ENCODE assay signal across 8 cellular contexts in genomic region chr20:54649511-54649962, GRCh38.
DNase-seq lines count a peak whose midpoint lies in the region; ATAC-seq and TF ChIP-seq lines count a peak whose summit lies in the region.

No MANE protein-coding gene starts in this region.

- peaks cover 3% of the 10 kb centered on the region for H3K4me1 ChIP-seq in endodermal cell (ENCODE audit: control insufficient read depth, insufficient read depth, low read length)
- no peaks in the 10 kb centered on the region for H3K4me1 ChIP-seq in mesendoderm (ENCODE audit: control insufficient read depth, low read depth, low read length)

- H3K23ac ChIP-seq in mesendoderm (ENCODE audit: low read length) = no peak overlapping the region

- ATAC-seq in HG03442 (IDR thresholded peaks at IDR 0.05; ENCODE audit: unreplicated experiment) = peak; percentile 65

- no peaks in the 10 kb centered on the region for H3K27me3 Mint-ChIP-seq in endodermal cell (ENCODE audit: insufficient read depth)

- no peak overlapping the region for H2BK15ac ChIP-seq in mesendoderm (replicated peaks; ENCODE audit: low read depth)

- DNase-seq in DMS 273 (lab: John Stamatoyannopoulos, UW; ENCODE audit: unreplicated experiment) (peak; percentile 91), DMS 273 treated with DMSO at 0.1 percent for 48 hours (lab: John Stamatoyannopoulos, UW) (no peak), NCI-H69 (lab: John Stamatoyannopoulos, UW) (peak; percentile 66), endodermal cell (peak; percentile 95), mesendoderm (peak; percentile 88)
- peak; percentile 80 to 83 for DNase-seq in activated CD4-positive, alpha-beta T cell treated with anti-CD3 and anti-CD28 coated beads, Interleukin-2, amount 50 U/mL, for 48 hours
- DNase-seq in stimulated activated CD8-positive, alpha-beta memory T cell treated with anti-CD3 and anti-CD28 coated beads, Interleukin-2, amount 100 ng/mL, for 1 hour (ENCODE audit: low read depth in 2 of 2) = peak; percentile 7 to 13

- no peak overlapping the region for H2AK5ac ChIP-seq in mesendoderm (ENCODE audit: low read length)

- H2BK5ac ChIP-seq in mesendoderm (ENCODE audit: low read length) = no peak overlapping the region

- H3K9me3 ChIP-seq in endodermal cell (ENCODE audit: control insufficient read depth, low read length) = no peaks in the 10 kb centered on the region

- H3K79me1 ChIP-seq in mesendoderm (ENCODE audit: low read length) = no peaks in the 10 kb centered on the region

- H3K4me3 ChIP-seq in endodermal cell (ENCODE audit: low read length) (no peak overlapping the region), mesendoderm (ENCODE audit: low read length) (no peak overlapping the region)

- 17 to 23% methylated on average over 7 to 8 of the region's 8 CpGs for WGBS in endodermal cell (ENCODE audit: insufficient coverage in 1 of 2, insufficient read length in 1 of 2), 2 experiments
- no CpG with 5 or more reads among the region's 8 CpGs for WGBS in mesendoderm (ENCODE audit: extremely low coverage, insufficient coverage, low lambda C conversion rate)

- no peak overlapping the region for H4K5ac ChIP-seq in mesendoderm (ENCODE audit: low read length)

- H3K9ac ChIP-seq in endodermal cell (ENCODE audit: extremely low read depth, low read length, poor library complexity, severe bottlenecking) (no peak overlapping the region), mesendoderm (ENCODE audit: low read length) (no peak overlapping the region)

- H3K36me3 Mint-ChIP-seq in endodermal cell (ENCODE audit: low read depth) = no peaks in the 10 kb centered on the region

- H3K27ac ChIP-seq in endodermal cell (ENCODE audit: low read depth, low read length) = no peak overlapping the region
- no peak overlapping the region for H3K27ac ChIP-seq in mesendoderm (ENCODE audit: low read depth, low read length)

- H3K36me3 ChIP-seq in endodermal cell (ENCODE audit: control insufficient read depth, insufficient read depth, low read length) = no peaks in the 10 kb centered on the region
- no peaks in the 10 kb centered on the region for H3K36me3 ChIP-seq in mesendoderm (ENCODE audit: control insufficient read depth, insufficient read depth, low read length)

- no peak overlapping the region for H3K27ac Mint-ChIP-seq in endodermal cell

- H4K8ac ChIP-seq in mesendoderm (ENCODE audit: low read depth, low read length) = no peak overlapping the region

- no peak overlapping the region for H3K4me3 Mint-ChIP-seq in endodermal cell

- peaks cover 5% of the 10 kb centered on the region for H3K4me1 Mint-ChIP-seq in endodermal cell

- H3K56ac ChIP-seq in mesendoderm (ENCODE audit: low read length) = no peak overlapping the region

- H3K79me2 ChIP-seq in mesendoderm (ENCODE audit: control insufficient read depth, insufficient read depth, low read length) = no peaks in the 10 kb centered on the region

- peak; percentile 88 for TF ChIP-seq CTCF in endodermal cell (conservative IDR thresholded peaks at IDR 0.05)

- H3K4ac ChIP-seq in mesendoderm (ENCODE audit: low read depth, low read length) = no peak overlapping the region

- H3K27me3 ChIP-seq in endodermal cell (ENCODE audit: control insufficient read depth, insufficient read depth, low read length, poor library complexity, severe bottlenecking) (no peaks in the 10 kb centered on the region), mesendoderm (ENCODE audit: insufficient read depth, low read length, poor library complexity) (no peaks in the 10 kb centered on the region)

- H2BK120ac ChIP-seq in mesendoderm (ENCODE audit: low read depth, low read length) = no peak overlapping the region

- no peak overlapping the region for H3K18ac ChIP-seq in mesendoderm (ENCODE audit: low read length)

- no peaks in the 10 kb centered on the region for H3K9me3 Mint-ChIP-seq in endodermal cell

- no peak overlapping the region for H3K4me2 ChIP-seq in mesendoderm (ENCODE audit: low read length)
